ENCODE assay signal across 9 cellular contexts in the genomic region with DNA sequence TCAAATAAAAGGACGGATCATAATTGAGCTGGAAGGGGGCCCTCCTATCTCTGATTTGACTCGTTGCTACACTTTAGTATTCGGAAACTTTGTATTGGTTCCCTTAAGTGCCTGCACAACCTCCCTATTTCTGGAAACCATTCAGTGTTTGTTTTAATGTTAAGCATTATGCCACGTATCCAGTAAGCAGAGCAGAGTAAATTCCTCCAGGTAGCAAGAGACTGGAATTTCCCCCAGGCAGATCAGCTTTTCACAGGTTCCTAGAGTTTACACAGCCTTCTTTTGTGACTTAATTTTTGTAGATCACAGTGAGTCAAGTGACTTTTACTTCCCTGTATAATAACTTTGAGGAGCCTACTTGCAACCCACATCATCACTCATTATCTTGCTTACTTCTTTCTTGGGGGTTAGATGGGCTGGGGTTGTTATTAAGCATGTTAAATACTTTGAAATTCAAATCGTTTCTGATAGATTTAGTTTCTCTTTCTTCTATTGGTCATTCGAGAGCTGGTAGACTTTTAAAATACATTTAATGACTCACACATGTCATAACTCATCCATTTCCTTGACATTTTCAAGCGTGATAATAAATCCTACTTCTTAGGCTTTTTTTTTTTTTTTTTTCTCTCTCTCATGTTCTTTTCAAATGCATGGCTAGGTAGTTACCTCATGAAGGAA.
DNase-seq lines count a peak whose midpoint lies in the region; ATAC-seq, FAIRE-seq and TF ChIP-seq lines count a peak whose summit lies in the region.
"Had no signal": no experiment of that assay in that cellular context is flagged by ENCODE, and none has a peak within 500 bp of the region (broad histone marks: within the 10 kb centered on the region; RNA-seq: fewer than 3 reads in every experiment).

No MANE protein-coding gene starts in this region.

- H4K20me1 ChIP-seq in GM12878 (ENCODE audit: control insufficient read depth, insufficient read depth): no peaks in the 10 kb centered on the region

- intact Hi-C loops in activated CD4-positive, alpha-beta T cell treated with anti-CD3 and anti-CD28 coated beads for 36 hours (cut with DNase I, micrococcal nuclease): no loop called here
- intact Hi-C loops in GM12878 (cut with micrococcal nuclease; ENCODE audit: unreplicated experiment): no loop called here
- intact Hi-C loops in dorsolateral prefrontal cortex (cut with DNase I): no loop called here

- H3K4me2 ChIP-seq in GM12878 (ENCODE audit: control insufficient read depth, insufficient read depth): no peak overlapping the region; the same call in none of the 2 replicates

- H3K36me3 Mint-ChIP-seq in activated CD4-positive, alpha-beta T cell treated with anti-CD3 and anti-CD28 coated beads for 36 hours (ENCODE audit: low read depth): no peaks in the 10 kb centered on the region
- H3K36me3 Mint-ChIP-seq in type B pancreatic cell: peaks cover 7% of the 10 kb centered on the region

- peaks cover 7% of the 10 kb centered on the region for H3K4me1 Mint-ChIP-seq in activated CD4-positive, alpha-beta T cell treated with anti-CD3 and anti-CD28 coated beads for 36 hours
- peaks cover 30% of the 10 kb centered on the region for H3K4me1 Mint-ChIP-seq in type B pancreatic cell (ENCODE audit: unreplicated experiment)

- peak overlapping the region; percentile 58; the same call in 1 of the 2 replicates for H2AFZ ChIP-seq in GM12878 (ENCODE audit: control insufficient read depth, low read depth, low read length)

- no peaks in the 10 kb centered on the region for H3K27me3 Mint-ChIP-seq in activated CD4-positive, alpha-beta T cell treated with anti-CD3 and anti-CD28 coated beads for 36 hours
- no peaks in the 10 kb centered on the region for H3K27me3 Mint-ChIP-seq in type B pancreatic cell

- TF ChIP-seq POLR2A in GM12878 (IDR thresholded peaks at IDR 0.05; ENCODE audit: low read depth, low read length): no peak

- CTCF ChIA-PET in activated CD4-positive, alpha-beta T cell treated with anti-CD3 and anti-CD28 coated beads for 36 hours (lab: Charles Lee): interaction anchor here (0.6 to 0.9 kb wide), 2 partner anchors 8 to 188 kb away, joined by 3 read pairs; no protein-coding TSS in a partner anchor
- CTCF ChIA-PET in GM12878 (lab: Yijun Ruan, JAX): interaction anchor here (0.7 to 1.4 kb wide), 4 partner anchors 8 to 59 kb away, joined by 3 to 4 read pairs (median 4); no protein-coding TSS in a partner anchor

- no TSS peak for BruUV-seq in GM12878 (replicated peaks; lab: Mats Ljungman, UMichigan)

- no peak overlapping the region; the same call in 1 of the 2 replicates for H3K27ac ChIP-seq in GM12878 (ENCODE audit: control insufficient read depth, insufficient read depth)
- peak overlapping the region in 3 of 59 donors; percentile 3 to 49 (median 4) for H3K27ac ChIP-seq in dorsolateral prefrontal cortex

- TF ChIP-seq EP300 in GM12878 (IDR thresholded peaks at IDR 0.05; ENCODE audit: borderline replicate concordance in 1 of 2, control insufficient read depth in 1 of 2, low read depth in 2 of 2, low read length in 2 of 2): no peak

- TF ChIP-seq CTCF in GM12878 (IDR thresholded peaks at IDR 0.05 in 2 of 3, conservative IDR thresholded peaks at IDR 0.05 in 1 of 3; ENCODE audit: control insufficient read depth in 2 of 3, extremely low read depth in 1 of 3, insufficient read depth in 1 of 3, low read depth in 3 of 3, low read length in 3 of 3) (no peak), type B pancreatic cell (conservative IDR thresholded peaks at IDR 0.05) (no peak), dorsolateral prefrontal cortex (IDR thresholded peaks at IDR 0.05 in 54 of 56, conservative IDR thresholded peaks at IDR 0.05 in 2 of 56; ENCODE audit: low read depth in 1 of 56, partially characterized antibody in 56 of 56) (no peak)

- H3K9ac ChIP-seq in GM12878 (ENCODE audit: control insufficient read depth, insufficient read depth, low read length): no peak overlapping the region

- no peaks in the 10 kb centered on the region for H3K36me3 ChIP-seq in GM12878 (ENCODE audit: control insufficient read depth in 2 of 2, insufficient read depth in 2 of 2, low read length in 1 of 2)

- ATAC-seq in activated CD4-positive, alpha-beta T cell treated with anti-CD3 and anti-CD28 coated beads for 36 hours: peak; percentile 26
- ATAC-seq in GM12878: peak; percentile 79
- no peak for ATAC-seq in GM19395 (IDR thresholded peaks at IDR 0.05; ENCODE audit: unreplicated experiment)

- no peak for DNase-seq in activated CD4-positive, alpha-beta T cell treated with anti-CD3 and anti-CD28 coated beads for 36 hours
- DNase-seq in activated CD4-positive, alpha-beta T cell treated with anti-CD3 and anti-CD28 coated beads for 1 hour: no peak
- no peak for DNase-seq in GM12878 (ENCODE audit: low read depth, low spot score)
- peak; percentile 83 for DNase-seq in kidney glomerular epithelial cell (lab: John Stamatoyannopoulos, UW)
- DNase-seq in type B pancreatic cell (ENCODE audit: extremely low spot score, unreplicated experiment): no peak
- no peak for DNase-seq in DMS153 treated with DMSO at 0.1 percent for 48 hours (lab: John Stamatoyannopoulos, UW; ENCODE audit: unreplicated experiment)
- DNase-seq in dorsolateral prefrontal cortex: no peak
- DNase-seq: activated T-cell treated with anti-CD3 and anti-CD28 coated beads, Interleukin-2, amount 50 U/mL, for 48 hours had no signal

- no peaks in the 10 kb centered on the region for H3K9me3 Mint-ChIP-seq in activated CD4-positive, alpha-beta T cell treated with anti-CD3 and anti-CD28 coated beads for 36 hours (ENCODE audit: low read depth)
- peaks cover 4% of the 10 kb centered on the region for H3K9me3 Mint-ChIP-seq in type B pancreatic cell

- H3K4me3 Mint-ChIP-seq in activated CD4-positive, alpha-beta T cell treated with anti-CD3 and anti-CD28 coated beads for 36 hours: no peak overlapping the region
- H3K4me3 Mint-ChIP-seq in type B pancreatic cell: peak overlapping the region; percentile 71

- FAIRE-seq in GM12878 (lab: Jason Lieb, UNC): peak; percentile 27

- H3K4me3 ChIP-seq in GM12878 (no peak overlapping the region), dorsolateral prefrontal cortex (no peak overlapping the region)

- no peaks in the 10 kb centered on the region; the same call in 2 of the 3 replicates for H3K9me3 ChIP-seq in GM12878 (replicated peaks; ENCODE audit: control insufficient read depth, insufficient read depth, low read length)

- no peaks in the 10 kb centered on the region; the same call in 1 of the 2 replicates for H3K4me1 ChIP-seq in GM12878 (ENCODE audit: control insufficient read depth, insufficient read depth, low read length)

- SMC1A ChIA-PET in GM12878 (lab: Charles Lee; ENCODE audit: uncharacterized antibody, unreplicated experiment): interaction anchor here (0.6 to 1.6 kb wide), 5 partner anchors 9 to 501 kb away, joined by 3 to 6 read pairs (median 3); no protein-coding TSS in a partner anchor

- no peaks in the 10 kb centered on the region for H3K79me2 ChIP-seq in GM12878 (ENCODE audit: control insufficient read depth, insufficient read depth, low read length)

- H3K27ac Mint-ChIP-seq in activated CD4-positive, alpha-beta T cell treated with anti-CD3 and anti-CD28 coated beads for 36 hours: no peak overlapping the region
- H3K27ac Mint-ChIP-seq in type B pancreatic cell: peak overlapping the region; percentile 92

- RAD21 ChIA-PET in GM12878 (lab: Charles Lee; ENCODE audit: unreplicated experiment): interaction anchor here (0.7 to 2.5 kb wide), 9 partner anchors 16 to 141 kb away, joined by 3 to 8 read pairs (median 4); no protein-coding TSS in a partner anchor

- in situ Hi-C loops in GM12878 (cut with MboI): no loop called here

- WGBS in GM12878 (ENCODE audit: insufficient coverage, insufficient replicate concordance, low lambda C conversion rate, missing lambda C conversion rate): under 1% methylated on average over 7 of the region's 7 CpGs

- POLR2A ChIA-PET in activated CD4-positive, alpha-beta T cell treated with anti-CD3 and anti-CD28 coated beads for 36 hours (lab: Charles Lee): no interaction called here
- POLR2A ChIA-PET in GM12878 (lab: Charles Lee): interaction anchor here (0.6 to 2.0 kb wide), 5 partner anchors 15 to 1115 kb away, joined by 3 to 6 read pairs (median 4); no protein-coding TSS in a partner anchor

- TF ChIP-seq RAD21 in GM12878 (IDR thresholded peaks at IDR 0.05; ENCODE audit: insufficient read depth, low read depth, low read length): no peak

- H3K27me3 ChIP-seq in GM12878 (replicated peaks in 1 of 2; ENCODE audit: control insufficient read depth in 2 of 2, insufficient read depth in 2 of 2, low read length in 1 of 2) (no peaks in the 10 kb centered on the region), dorsolateral prefrontal cortex (no peaks in the 10 kb centered on the region)

TF ChIP-seq in GM12878, 131 proteins besides CTCF, POLR2A, EP300 and RAD21 (continues in another document):
- TF ChIP-seq, protein P1, sequence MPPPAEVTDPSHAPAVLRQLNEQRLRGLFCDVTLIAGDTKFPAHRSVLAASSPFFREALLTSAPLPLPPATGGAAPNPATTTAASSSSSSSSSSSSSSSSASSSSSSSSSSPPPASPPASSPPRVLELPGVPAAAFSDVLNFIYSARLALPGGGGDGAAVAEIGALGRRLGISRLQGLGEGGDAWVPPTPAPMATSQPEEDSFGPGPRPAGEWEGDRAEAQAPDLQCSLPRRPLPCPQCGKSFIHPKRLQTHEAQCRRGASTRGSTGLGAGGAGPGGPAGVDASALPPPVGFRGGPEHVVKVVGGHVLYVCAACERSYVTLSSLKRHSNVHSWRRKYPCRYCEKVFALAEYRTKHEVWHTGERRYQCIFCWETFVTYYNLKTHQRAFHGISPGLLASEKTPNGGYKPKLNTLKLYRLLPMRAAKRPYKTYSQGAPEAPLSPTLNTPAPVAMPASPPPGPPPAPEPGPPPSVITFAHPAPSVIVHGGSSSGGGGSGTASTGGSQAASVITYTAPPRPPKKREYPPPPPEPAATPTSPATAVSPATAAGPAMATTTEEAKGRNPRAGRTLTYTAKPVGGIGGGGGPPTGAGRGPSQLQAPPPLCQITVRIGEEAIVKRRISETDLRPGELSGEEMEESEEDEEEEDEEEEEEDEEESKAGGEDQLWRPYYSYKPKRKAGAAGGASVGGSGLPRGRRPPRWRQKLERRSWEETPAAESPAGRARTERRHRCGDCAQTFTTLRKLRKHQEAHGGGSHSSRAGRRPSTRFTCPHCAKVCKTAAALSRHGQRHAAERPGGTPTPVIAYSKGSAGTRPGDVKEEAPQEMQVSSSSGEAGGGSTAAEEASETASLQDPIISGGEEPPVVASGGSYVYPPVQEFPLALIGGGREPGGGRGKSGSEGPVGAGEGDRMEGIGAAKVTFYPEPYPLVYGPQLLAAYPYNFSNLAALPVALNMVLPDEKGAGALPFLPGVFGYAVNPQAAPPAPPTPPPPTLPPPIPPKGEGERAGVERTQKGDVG (CRISPR knock-in tag; IDR thresholded peaks at IDR 0.05): no peak
